ENCODE assay signal across 9 cellular contexts in genomic region chr6:43269273-43270007, GRCh38. TPM values are rescaled to one million over a fixed set of nuclear protein-coding genes. Genes with fewer than 3 reads are reported as not detected.
DNase-seq lines count a peak whose midpoint lies in the region; ATAC-seq, FAIRE-seq and TF ChIP-seq lines count a peak whose summit lies in the region.
"Had no signal": no experiment of that assay in that cellular context is flagged by ENCODE, and none has a peak within 500 bp of the region (broad histone marks: within the 10 kb centered on the region; RNA-seq: fewer than 3 reads in every experiment).

No MANE protein-coding gene starts in this region.

- no peak for FAIRE-seq in endothelial cell of umbilical vein (lab: Jason Lieb, UNC)
- FAIRE-seq: islet of Langerhans had no signal

- H3K36me3 Mint-ChIP-seq in activated CD4-positive, alpha-beta T cell treated with anti-CD3 and anti-CD28 coated beads, Interleukin-2, amount 10 ng/mL, durations not matched to agents 24 days and 14 days (ENCODE audit: low read depth) = no peaks in the 10 kb centered on the region

- CTCF ChIA-PET in endothelial cell of umbilical vein (lab: Charles Lee) = no interaction called here

- H3K9me1 ChIP-seq in endothelial cell of umbilical vein (replicated peaks; ENCODE audit: control insufficient read depth, extremely low read depth, insufficient read depth, low read length) = no peaks in the 10 kb centered on the region

- H3K9me3 ChIP-seq in endothelial cell of umbilical vein (replicated peaks; ENCODE audit: control insufficient read depth, insufficient read depth, low read length) (no peaks in the 10 kb centered on the region), neutrophil (no peaks in the 10 kb centered on the region)

- peaks cover 8% of the 10 kb centered on the region for H3K4me1 Mint-ChIP-seq in activated CD4-positive, alpha-beta T cell treated with anti-CD3 and anti-CD28 coated beads, Interleukin-2, amount 10 ng/mL, durations not matched to agents 24 days and 14 days

- H3K4me1 ChIP-seq in endothelial cell of umbilical vein (ENCODE audit: control insufficient read depth, extremely low read depth, insufficient read depth, low read length) = no peaks in the 10 kb centered on the region
- H3K4me1 ChIP-seq in neutrophil (ENCODE audit: control insufficient read depth in 1 of 2, insufficient read depth in 1 of 2, low read depth in 1 of 2, low read length in 1 of 2) = peaks cover 0 to 3% of the 10 kb centered on the region in 2 experiments

- H3K27me3 ChIP-seq in endothelial cell of umbilical vein (ENCODE audit: control insufficient read depth in 2 of 2, insufficient read depth in 2 of 2, low read length in 2 of 2) (peaks cover 32 to 43% of the 10 kb centered on the region in 2 experiments), neutrophil (peaks cover 90% of the 10 kb centered on the region)

- H2AFZ ChIP-seq in endothelial cell of umbilical vein (ENCODE audit: low read depth, low read length) = peak overlapping the region; percentile 68

- H3K27ac Mint-ChIP-seq in activated CD4-positive, alpha-beta T cell treated with anti-CD3 and anti-CD28 coated beads, Interleukin-2, amount 10 ng/mL, durations not matched to agents 24 days and 14 days = no peak overlapping the region

- BruUV-seq in endothelial cell of umbilical vein (replicated peaks; lab: Mats Ljungman, UMichigan) = no TSS peak

- TF ChIP-seq CTCF in GM12864 (IDR thresholded peaks at IDR 0.05; ENCODE audit: low read depth, low read length, missing control alignments) (no peak), endothelial cell of umbilical vein (IDR thresholded peaks at IDR 0.05; ENCODE audit: extremely low read depth in 1 of 2, insufficient read depth in 1 of 2, low read depth in 1 of 2, low read length in 2 of 2) (no peak), neutrophil (IDR thresholded peaks at IDR 0.05) (no peak)

- DNase-seq in GM12864 (ENCODE audit: low read depth) = no peak
- DNase-seq in activated CD4-positive, alpha-beta T cell treated with anti-CD3 and anti-CD28 coated beads, Interleukin-2, amount 10 ng/mL, durations not matched to agents 24 days and 14 days = peak; percentile 84
- no peak for DNase-seq in endothelial cell of umbilical vein (ENCODE audit: low read depth, low spot score)
- no peak for DNase-seq in anterior cingulate cortex (lab: John Stamatoyannopoulos, UW)
- DNase-seq in NCI-H345 (lab: John Stamatoyannopoulos, UW) = no peak
- no peak for DNase-seq in medulla oblongata (ENCODE audit: extremely low spot score)

- TF ChIP-seq POLR2A in endothelial cell of umbilical vein (IDR thresholded peaks at IDR 0.05; ENCODE audit: low read depth, low read length) = no peak

- H3K9ac ChIP-seq in endothelial cell of umbilical vein (replicated peaks; ENCODE audit: extremely low read depth, insufficient read depth, low read length) = no peak overlapping the region

- no peaks in the 10 kb centered on the region for H3K9me3 Mint-ChIP-seq in activated CD4-positive, alpha-beta T cell treated with anti-CD3 and anti-CD28 coated beads, Interleukin-2, amount 10 ng/mL, durations not matched to agents 24 days and 14 days

- H3K4me3 ChIP-seq in GM12864 (ENCODE audit: low read depth, low read length) (peak overlapping the region; percentile 22), endothelial cell of umbilical vein (replicated peaks in 1 of 3; ENCODE audit: insufficient read depth in 1 of 3, low read depth in 1 of 3, low read length in 3 of 3) (no peak overlapping the region), neutrophil (ENCODE audit: low read depth in 1 of 2, low read length in 1 of 2) (peak overlapping the region; percentile 8 to 38)

- no peak overlapping the region for H3K27ac ChIP-seq in endothelial cell of umbilical vein (ENCODE audit: insufficient read depth, low read depth, low read length)
- H3K27ac ChIP-seq in neutrophil = no peak overlapping the region

- H3K79me2 ChIP-seq in endothelial cell of umbilical vein (ENCODE audit: control insufficient read depth, insufficient read depth, low read length) = no peaks in the 10 kb centered on the region

- ATAC-seq in GM19023 (IDR thresholded peaks at IDR 0.05; ENCODE audit: unreplicated experiment) = no peak

- H3K36me3 ChIP-seq in endothelial cell of umbilical vein (ENCODE audit: control insufficient read depth in 2 of 2, extremely low read depth in 1 of 2, insufficient read depth in 2 of 2, low read length in 2 of 2) = no peaks in the 10 kb centered on the region
- no peaks in the 10 kb centered on the region for H3K36me3 ChIP-seq in neutrophil

- intact Hi-C loops in activated CD4-positive, alpha-beta T cell treated with anti-CD3 and anti-CD28 coated beads, Interleukin-2, amount 10 ng/mL, durations not matched to agents 24 days and 14 days (cut with micrococcal nuclease) = loop anchor here (5.0 kb wide), 1 partner anchor 63 kb away; no protein-coding TSS in a partner anchor
- intact Hi-C loops in endothelial cell of umbilical vein (cut with micrococcal nuclease) = no loop called here

- dilution Hi-C loops in endothelial cell of umbilical vein (cut with MboI; ENCODE audit: extremely low pct_ligation_motif_present, low sequenced_read_pairs) = no loop called here

- POLR2A ChIA-PET in endothelial cell of umbilical vein (lab: Charles Lee) = no interaction called here

- peaks cover 45% of the 10 kb centered on the region for H3K27me3 Mint-ChIP-seq in activated CD4-positive, alpha-beta T cell treated with anti-CD3 and anti-CD28 coated beads, Interleukin-2, amount 10 ng/mL, durations not matched to agents 24 days and 14 days

- no peak overlapping the region for H3K4me2 ChIP-seq in endothelial cell of umbilical vein (ENCODE audit: insufficient read depth, low read length)

- H3K4me3 Mint-ChIP-seq in activated CD4-positive, alpha-beta T cell treated with anti-CD3 and anti-CD28 coated beads, Interleukin-2, amount 10 ng/mL, durations not matched to agents 24 days and 14 days = peak overlapping the region; percentile 70

- no peaks in the 10 kb centered on the region for H4K20me1 ChIP-seq in endothelial cell of umbilical vein (replicated peaks; ENCODE audit: control insufficient read depth, extremely low read depth, insufficient read depth, low read length)

TF ChIP-seq in endothelial cell of umbilical vein, 7 proteins besides CTCF, POLR2A, EP300 and RAD21:
- TF ChIP-seq EZH2 (IDR thresholded peaks at IDR 0.05; ENCODE audit: borderline replicate concordance, low read depth, low read length, severe bottlenecking) (peak; percentile 42), MAX (IDR thresholded peaks at IDR 0.05; ENCODE audit: insufficient read depth, insufficient read length) (no peak), MYC (IDR thresholded peaks at IDR 0.05; ENCODE audit: low read depth, low read length) (no peak)
TF ChIP-seq in endothelial cell of umbilical vein: peak in this region for 1.

RNA-seq across cellular contexts. Expression of gene TTBK1, which starts 26.2 kb away (rescaled TPM):
- 0.62 and 0.72 TPM in 2 replicates for total RNA-seq in activated CD4-positive, alpha-beta T cell treated with anti-CD3 and anti-CD28 coated beads, Interleukin-2, amount 10 ng/mL, durations not matched to agents 24 days and 14 days
- 0.12 TPM in 1 of 2 replicates, not detected in the other for total RNA-seq in endothelial cell of umbilical vein
- 0.06 TPM in 2 replicates for polyA plus RNA-seq in endothelial cell of umbilical vein
- 0.01 TPM in 2 replicates for polyA plus RNA-seq in endothelial cell of umbilical vein (2011; cell fraction: cytosol; rRNA removed)
- polyA plus RNA-seq in endothelial cell of umbilical vein (2011; cell fraction: nucleus; rRNA removed) = 0.10 and 0.14 TPM in 2 replicates
- polyA plus RNA-seq in endothelial cell of umbilical vein (2012) = 0.04 and 0.07 TPM in 2 replicates
- polyA minus RNA-seq in endothelial cell of umbilical vein = 0.06 and 0.19 TPM in 2 replicates
- not detected for polyA minus RNA-seq in endothelial cell of umbilical vein (2011; cell fraction: cytosol; rRNA and poly(A)+ RNA removed)
- polyA minus RNA-seq in endothelial cell of umbilical vein (2011; cell fraction: nucleus; rRNA and poly(A)+ RNA removed) = 0.10 and 0.14 TPM in 2 replicates

RNA-seq across cellular contexts. Expression of gene SLC22A7, which starts 28.6 kb away (rescaled TPM):
- total RNA-seq in activated CD4-positive, alpha-beta T cell treated with anti-CD3 and anti-CD28 coated beads, Interleukin-2, amount 10 ng/mL, durations not matched to agents 24 days and 14 days = not detected in 2 replicates
- not detected in 2 replicates for total RNA-seq in endothelial cell of umbilical vein
- polyA plus RNA-seq in endothelial cell of umbilical vein = not detected in 2 replicates
- polyA plus RNA-seq in endothelial cell of umbilical vein (2011; cell fraction: cytosol; rRNA removed) = not detected in 2 replicates
- not detected in 2 replicates for polyA plus RNA-seq in endothelial cell of umbilical vein (2011; cell fraction: nucleus; rRNA removed)
- not detected in 2 replicates for polyA plus RNA-seq in endothelial cell of umbilical vein (2012)
- polyA minus RNA-seq in endothelial cell of umbilical vein = not detected in 2 replicates
- not detected for polyA minus RNA-seq in endothelial cell of umbilical vein (2011; cell fraction: cytosol; rRNA and poly(A)+ RNA removed)
- polyA minus RNA-seq in endothelial cell of umbilical vein (2011; cell fraction: nucleus; rRNA and poly(A)+ RNA removed) = not detected in 2 replicates

RNA-seq across cellular contexts. Expression of gene CRIP3, which starts 39.2 kb away (rescaled TPM):
- total RNA-seq in activated CD4-positive, alpha-beta T cell treated with anti-CD3 and anti-CD28 coated beads, Interleukin-2, amount 10 ng/mL, durations not matched to agents 24 days and 14 days = 0.43 and 0.79 TPM in 2 replicates
- total RNA-seq in endothelial cell of umbilical vein = not detected in 2 replicates
- polyA plus RNA-seq in endothelial cell of umbilical vein = not detected in 2 replicates
- not detected in 2 replicates for polyA plus RNA-seq in endothelial cell of umbilical vein (2011; cell fraction: cytosol; rRNA removed)
- not detected in 2 replicates for polyA plus RNA-seq in endothelial cell of umbilical vein (2011; cell fraction: nucleus; rRNA removed)
- not detected in 2 replicates for polyA plus RNA-seq in endothelial cell of umbilical vein (2012)
- polyA minus RNA-seq in endothelial cell of umbilical vein = not detected in 2 replicates
- polyA minus RNA-seq in endothelial cell of umbilical vein (2011; cell fraction: cytosol; rRNA and poly(A)+ RNA removed) = not detected
- not detected in 2 replicates for polyA minus RNA-seq in endothelial cell of umbilical vein (2011; cell fraction: nucleus; rRNA and poly(A)+ RNA removed)

RNA-seq across cellular contexts. Expression of gene DNPH1, which starts 40.2 kb away (rescaled TPM):
- 78.9 and 79.6 TPM in 2 replicates for total RNA-seq in activated CD4-positive, alpha-beta T cell treated with anti-CD3 and anti-CD28 coated beads, Interleukin-2, amount 10 ng/mL, durations not matched to agents 24 days and 14 days
- total RNA-seq in endothelial cell of umbilical vein = 34.3 and 37.7 TPM in 2 replicates
- 120 and 131 TPM in 2 replicates for polyA plus RNA-seq in endothelial cell of umbilical vein
- polyA plus RNA-seq in endothelial cell of umbilical vein (2011; cell fraction: cytosol; rRNA removed) = 65.8 and 81.7 TPM in 2 replicates
- 22.2 and 25.2 TPM in 2 replicates for polyA plus RNA-seq in endothelial cell of umbilical vein (2011; cell fraction: nucleus; rRNA removed)
- 30.6 and 50.9 TPM in 2 replicates for polyA plus RNA-seq in endothelial cell of umbilical vein (2012)
- 17.8 and 20.9 TPM in 2 replicates for polyA minus RNA-seq in endothelial cell of umbilical vein
- polyA minus RNA-seq in endothelial cell of umbilical vein (2011; cell fraction: cytosol; rRNA and poly(A)+ RNA removed) = 58.5 TPM
- polyA minus RNA-seq in endothelial cell of umbilical vein (2011; cell fraction: nucleus; rRNA and poly(A)+ RNA removed) = 5.5 and 6.8 TPM in 2 replicates

Comparison
In these comparisons a context has a peak if more than half of its experiments do, and no peak if none do; other contexts are left out.
1. H3K4me3 ChIP-seq: peak in GM12864 (single experiment) and neutrophil (2 of 2); none in endothelial cell of umbilical vein (0 of 3).